ENCODE assay signal across 1 cellular context in genomic region chr7:139827042-139827441, GRCh38.
TF ChIP-seq lines count a peak whose summit lies in the region.

No MANE protein-coding gene starts in this region.

TF ChIP-seq in H1, 55 proteins besides CTCF, POLR2A, EP300 and RAD21 (continued from another document):
- TF ChIP-seq ATF2 (IDR thresholded peaks at IDR 0.05; ENCODE audit: low read length) (no peak), SAP30 (IDR thresholded peaks at IDR 0.05; ENCODE audit: insufficient read depth, insufficient replicate concordance, low read length) (no peak)
